ENCODE assay signal across 8 cellular contexts in genomic region chr1:225651872-225652725, GRCh38. TPM values are rescaled to one million over a fixed set of nuclear protein-coding genes. Genes with fewer than 3 reads are reported as not detected.
DNase-seq lines count a peak whose midpoint lies in the region; ATAC-seq and TF ChIP-seq lines count a peak whose summit lies in the region.

No MANE protein-coding gene starts in this region.

- H3K27ac ChIP-seq in breast epithelium: peak overlapping the region; percentile 97 to 99
- H3K27ac ChIP-seq in substantia nigra (ENCODE audit: low read depth, low read length, poor library complexity, severe bottlenecking): peak overlapping the region; percentile 74

- H3K36me3 Mint-ChIP-seq in activated T-cell treated with anti-CD3 and anti-CD28 coated beads, Interleukin-2, amount 50 U/mL, for 72 hours (ENCODE audit: insufficient read depth in 2 of 2): peaks cover 2 to 5% of the 10 kb centered on the region in 2 donors

- peak; percentile 6 to 12 for ATAC-seq in activated T-cell treated with anti-CD3 and anti-CD28 coated beads, Interleukin-2, amount 50 U/mL, for 72 hours (replicated peaks in 1 of 2)
- ATAC-seq in GM18873 (IDR thresholded peaks at IDR 0.05; ENCODE audit: low FRiP score, unreplicated experiment): no peak

- H3K9me3 ChIP-seq in breast epithelium: no peaks in the 10 kb centered on the region

- H3K27ac Mint-ChIP-seq in activated T-cell treated with anti-CD3 and anti-CD28 coated beads, Interleukin-2, amount 50 U/mL, for 72 hours: peak overlapping the region; percentile 53

- H3K4me3 Mint-ChIP-seq in activated T-cell treated with anti-CD3 and anti-CD28 coated beads, Interleukin-2, amount 50 U/mL, for 72 hours: peak overlapping the region; percentile 95 to 96

- H3K4me1 Mint-ChIP-seq in activated T-cell treated with anti-CD3 and anti-CD28 coated beads, Interleukin-2, amount 50 U/mL, for 72 hours (ENCODE audit: low read depth): peaks cover 15% of the 10 kb centered on the region

- H3K27me3 ChIP-seq in breast epithelium: no peaks in the 10 kb centered on the region

- peaks cover 0 to 3% of the 10 kb centered on the region in 2 donors for H3K4me1 ChIP-seq in breast epithelium

- H3K36me3 ChIP-seq in breast epithelium: no peaks in the 10 kb centered on the region

- no peak for DNase-seq in activated T-cell treated with anti-CD3 and anti-CD28 coated beads, Interleukin-2, amount 50 U/mL, for 72 hours
- no peak for DNase-seq in activated T-cell treated with anti-CD3 and anti-CD28 coated beads, Interleukin-2, amount 50 U/mL, for 1 hour
- DNase-seq in NCI-H345 treated with DMSO at 0.1 percent for 48 hours (lab: John Stamatoyannopoulos, UW; ENCODE audit: unreplicated experiment): peak; percentile 19
- peak in 1 of 2 donors; percentile 36 for DNase-seq in breast epithelium (ENCODE audit: low spot score in 2 of 2)
- peak; percentile 79 for DNase-seq in left kidney (ENCODE audit: low read depth, low spot score)
- DNase-seq in substantia nigra (lab: John Stamatoyannopoulos, UW): peak in 26 of 49 donors; percentile 0 to 51 (median 20)
- DNase-seq in NCI-H128 (lab: John Stamatoyannopoulos, UW; ENCODE audit: unreplicated experiment): no peak

- intact Hi-C loops in breast epithelium (cut with DNase I; ENCODE audit: low total_unique reads): no loop called here

- H3K4me3 ChIP-seq in breast epithelium: peak overlapping the region; percentile 94 to 95 (median 95)

- H3K27me3 Mint-ChIP-seq in activated T-cell treated with anti-CD3 and anti-CD28 coated beads, Interleukin-2, amount 50 U/mL, for 72 hours (ENCODE audit: low read depth): peaks cover 58% of the 10 kb centered on the region

- no peak for TF ChIP-seq POLR2A in breast epithelium (IDR thresholded peaks at IDR 0.05)

- no peak for TF ChIP-seq CTCF in breast epithelium (IDR thresholded peaks at IDR 0.05)

- no peaks in the 10 kb centered on the region for H3K9me3 Mint-ChIP-seq in activated T-cell treated with anti-CD3 and anti-CD28 coated beads, Interleukin-2, amount 50 U/mL, for 72 hours

RNA-seq across cellular contexts. Expression of gene ENAH, which starts 0.8 kb away (rescaled TPM):
- under 1 TPM; 0.12 to 0.43 TPM for total RNA-seq in activated T-cell treated with anti-CD3 and anti-CD28 coated beads, Interleukin-2, amount 50 U/mL, for 72 hours
- 10 to 100 TPM; 36.2 to 62.9 (median 48.2) TPM for total RNA-seq in breast epithelium

Comparison
In these comparisons a context has a peak if more than half of its experiments do, and no peak if none do; other contexts are left out.
1. DNase-seq: peak in NCI-H345 treated with DMSO at 0.1 percent for 48 hours (single experiment), left kidney (single experiment) and substantia nigra (26 of 49); none in activated T-cell treated with anti-CD3 and anti-CD28 coated beads, Interleukin-2, amount 50 U/mL, for 72 hours (0 of 2), activated T-cell treated with anti-CD3 and anti-CD28 coated beads, Interleukin-2, amount 50 U/mL, for 1 hour (single experiment) and NCI-H128 (single experiment).
2. RNA of gene ENAH, which starts 0.8 kb away (total RNA-seq): 36.2 to 62.9 TPM in breast epithelium; 0.12 to 0.43 TPM in activated T-cell treated with anti-CD3 and anti-CD28 coated beads, Interleukin-2, amount 50 U/mL, for 72 hours; every median in the first group is over 10 times any median in the second.